ENCODE assay signal across 9 cellular contexts in genomic region chr9:73270967-73271722, GRCh38.
DNase-seq lines count a peak whose midpoint lies in the region; ATAC-seq lines count a peak whose summit lies in the region.
"Had no signal": no experiment of that assay in that cellular context is flagged by ENCODE, and none has a peak within 500 bp of the region (broad histone marks: within the 10 kb centered on the region; RNA-seq: fewer than 3 reads in every experiment).

No MANE protein-coding gene starts in this region.

- peak; percentile 66 for ATAC-seq in HG03159 (IDR thresholded peaks at IDR 0.05; ENCODE audit: unreplicated experiment)

- DNase-seq in GM03348 (ENCODE audit: low spot score) (peak; percentile 36), SW 1271 (lab: John Stamatoyannopoulos, UW) (peak; percentile 76 to 92), lung microvascular endothelial cell (ENCODE audit: low read depth in 2 of 2) (peak; percentile 49 to 86), UCSD-AML1 (lab: John Stamatoyannopoulos, UW; ENCODE audit: unreplicated experiment) (no peak), DMS153 treated with DMSO at 0.1 percent for 48 hours (lab: John Stamatoyannopoulos, UW; ENCODE audit: unreplicated experiment) (no peak)
- DNase-seq in activated effector memory CD4-positive, alpha-beta T cell treated with Interleukin-2 at 50 U/mL for 16 hours: no peak
- DNase-seq in activated CD8-positive, alpha-beta memory T cell treated with anti-CD3 and anti-CD28 coated beads for 24 hours: no peak
- DNase-seq: NCI-H187 had no signal

Comparison
In these comparisons a context has a peak if more than half of its experiments do, and no peak if none do; other contexts are left out.
1. DNase-seq: peak in GM03348 (single experiment), SW 1271 (2 of 2) and lung microvascular endothelial cell (2 of 2); none in activated effector memory CD4-positive, alpha-beta T cell treated with Interleukin-2 at 50 U/mL for 16 hours (single experiment), UCSD-AML1 (single experiment), DMS153 treated with DMSO at 0.1 percent for 48 hours (single experiment) and activated CD8-positive, alpha-beta memory T cell treated with anti-CD3 and anti-CD28 coated beads for 24 hours (single experiment).